ENCODE assay signal across 18 cellular contexts in the genomic region with DNA sequence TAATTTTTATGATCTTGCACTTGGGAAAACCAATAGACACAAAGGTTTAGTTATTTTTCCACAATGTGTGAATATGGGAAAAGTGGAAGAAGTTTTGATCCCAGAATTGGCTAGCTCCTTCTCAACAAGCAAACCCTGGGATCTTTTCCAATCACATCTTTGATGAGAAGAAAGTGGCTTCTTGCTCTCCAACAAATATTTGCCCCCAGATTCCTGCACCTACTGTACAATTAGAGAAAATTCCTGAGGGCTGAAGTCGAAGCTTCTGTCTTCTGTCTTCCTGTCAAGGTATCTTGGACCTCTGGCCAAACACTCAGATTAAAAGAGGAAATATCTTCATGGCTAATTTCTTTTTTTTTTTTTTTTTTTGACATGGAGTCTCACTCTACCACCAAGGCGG.
DNase-seq lines count a peak whose midpoint lies in the region; ATAC-seq and TF ChIP-seq lines count a peak whose summit lies in the region.
"Had no signal": no experiment of that assay in that cellular context is flagged by ENCODE, and none has a peak within 500 bp of the region (broad histone marks: within the 10 kb centered on the region; RNA-seq: fewer than 3 reads in every experiment).

No MANE protein-coding gene starts in this region.

- DNase-seq in AG04450 (ENCODE audit: low read depth, low spot score) (no peak), SK-N-SH (no peak), fibroblast of villous mesenchyme (ENCODE audit: low read depth) (peak; percentile 58), prostate gland (ENCODE audit: low spot score) (no peak), NCI-H1092 (lab: John Stamatoyannopoulos, UW) (no peak)
- no peak for DNase-seq in effector CD4-positive, alpha-beta T cell
- DNase-seq in activated CD8-positive, alpha-beta memory T cell treated with anti-CD3 and anti-CD28 coated beads, Interleukin-2, amount 10 ng/mL, durations not matched to agents 7 days and 5 days: no peak
- DNase-seq: activated CD8-positive, alpha-beta T cell treated with anti-CD3 and anti-CD28 coated beads for 36 hours; amniotic stem cell; CD8-positive, alpha-beta T cell; erythroblast; kidney glomerular epithelial cell; NCI-H2029 treated with DMSO at 0.1 percent for 48 hours; NCI-H526 treated with DMSO at 0.1 percent for 48 hours; SW 1271; testis had no signal

- H3K79me2 ChIP-seq in SK-N-SH (ENCODE audit: insufficient read depth): no peaks in the 10 kb centered on the region

- no peak for ATAC-seq in HG03469 (IDR thresholded peaks at IDR 0.05; ENCODE audit: unreplicated experiment)
- no peak for ATAC-seq in activated CD8-positive, alpha-beta memory T cell treated with anti-CD3 and anti-CD28 coated beads, Interleukin-2, amount 10 ng/mL, durations not matched to agents 7 days and 5 days
- ATAC-seq: activated CD8-positive, alpha-beta T cell treated with anti-CD3 and anti-CD28 coated beads for 36 hours; CD8-positive, alpha-beta T cell had no signal

- H3K27ac Mint-ChIP-seq in activated CD8-positive, alpha-beta memory T cell treated with anti-CD3 and anti-CD28 coated beads, Interleukin-2, amount 10 ng/mL, durations not matched to agents 7 days and 5 days: no peak overlapping the region
- H3K27ac Mint-ChIP-seq: activated CD8-positive, alpha-beta T cell treated with anti-CD3 and anti-CD28 coated beads for 36 hours; activated T-helper 2 cell treated with anti-CD3 and anti-CD28 coated beads, Interferon-gamma antibody, Interleukin-2, Interleukin-4, amounts not matched to agents 10 μg/mL and 5 μg/mL and 100 μg/mL, durations not matched to agents 14 hours and 24 hours and 36 hours; CD8-positive, alpha-beta T cell had no signal

- no peaks in the 10 kb centered on the region for H3K4me1 Mint-ChIP-seq in activated CD8-positive, alpha-beta memory T cell treated with anti-CD3 and anti-CD28 coated beads, Interleukin-2, amount 10 ng/mL, durations not matched to agents 7 days and 5 days

- TF ChIP-seq CTCF in AG04450 (IDR thresholded peaks at IDR 0.05; ENCODE audit: low read depth, low read length) (no peak), SK-N-SH (IDR thresholded peaks at IDR 0.05) (no peak), fibroblast of villous mesenchyme (IDR thresholded peaks at IDR 0.05; ENCODE audit: insufficient read depth, low read depth, low read length) (no peak), prostate gland (IDR thresholded peaks at IDR 0.05) (no peak)

- no peak for TF ChIP-seq RAD21 in SK-N-SH (IDR thresholded peaks at IDR 0.05; ENCODE audit: low read length)

- H3K9me2 ChIP-seq in SK-N-SH: no peaks in the 10 kb centered on the region

- H3K27me3 ChIP-seq in AG04450 (ENCODE audit: control insufficient read depth, insufficient read depth, low read length) (no peaks in the 10 kb centered on the region), SK-N-SH (ENCODE audit: insufficient read depth) (no peaks in the 10 kb centered on the region), prostate gland (replicated peaks; ENCODE audit: insufficient read depth) (no peaks in the 10 kb centered on the region)
- H3K27me3 ChIP-seq: testis had no signal

- H3F3A ChIP-seq in SK-N-SH (replicated peaks; ENCODE audit: insufficient read depth): peaks cover 10% of the 10 kb centered on the region

- CTCF ChIA-PET in AG04450 (lab: Charles Lee): interaction anchor here (1.4 kb wide), 1 partner anchor 174 kb away, joined by 5 read pairs; no protein-coding TSS in a partner anchor
- CTCF ChIA-PET in SK-N-SH (lab: Yijun Ruan, JAX): no interaction called here
- CTCF ChIA-PET in activated CD8-positive, alpha-beta memory T cell treated with anti-CD3 and anti-CD28 coated beads, Interleukin-2, amount 10 ng/mL, durations not matched to agents 7 days and 5 days (lab: Charles Lee): no interaction called here

- WGBS in SK-N-SH (ENCODE audit: low lambda C conversion rate): 61% methylated on average over 2 of the region's 2 CpGs
- WGBS in prostate gland: 41% methylated on average over 2 of the region's 2 CpGs

- H3K4me3 ChIP-seq in AG04450 (ENCODE audit: low read depth, low read length) (no peak overlapping the region), SK-N-SH (ENCODE audit: low read depth in 2 of 2, low read length in 1 of 2) (no peak overlapping the region), fibroblast of villous mesenchyme (ENCODE audit: low read depth, low read length) (no peak overlapping the region), prostate gland (no peak overlapping the region)
- H3K4me3 ChIP-seq: testis had no signal

- no peak for TF ChIP-seq POLR2A in prostate gland (IDR thresholded peaks at IDR 0.05)

- H3K36me3 ChIP-seq in SK-N-SH (replicated peaks in 1 of 2; ENCODE audit: control insufficient read depth in 1 of 2, insufficient read depth in 2 of 2, low read length in 1 of 2) (no peaks in the 10 kb centered on the region), prostate gland (no peaks in the 10 kb centered on the region)

- H3K9me3 ChIP-seq in AG04450 (ENCODE audit: control insufficient read depth, insufficient read depth, low read length) (no peaks in the 10 kb centered on the region; the same call in 1 of the 2 replicates), SK-N-SH (no peaks in the 10 kb centered on the region), prostate gland (no peaks in the 10 kb centered on the region)
- H3K9me3 ChIP-seq: testis had no signal

- peak; percentile 23 to 56; a peak in 1 of 4 replicates for TF ChIP-seq EP300 in SK-N-SH (IDR thresholded peaks at IDR 0.05; ENCODE audit: borderline replicate concordance in 1 of 2, low read depth in 1 of 2, low read length in 1 of 2)

- intact Hi-C loops in prostate gland (cut with DNase I): loop anchor here (5.0 kb wide), 3 partner anchors 68 to 178 kb away; partner anchors contain the start of gene ERRFI1

- no peak overlapping the region for H3K4me3 Mint-ChIP-seq in activated CD8-positive, alpha-beta memory T cell treated with anti-CD3 and anti-CD28 coated beads, Interleukin-2, amount 10 ng/mL, durations not matched to agents 7 days and 5 days
- H3K4me3 Mint-ChIP-seq: activated CD8-positive, alpha-beta T cell treated with anti-CD3 and anti-CD28 coated beads for 36 hours; CD8-positive, alpha-beta T cell had no signal

- no peaks in the 10 kb centered on the region for H3K27me3 Mint-ChIP-seq in activated CD8-positive, alpha-beta memory T cell treated with anti-CD3 and anti-CD28 coated beads, Interleukin-2, amount 10 ng/mL, durations not matched to agents 7 days and 5 days

- H3K9me3 Mint-ChIP-seq in activated CD8-positive, alpha-beta memory T cell treated with anti-CD3 and anti-CD28 coated beads, Interleukin-2, amount 10 ng/mL, durations not matched to agents 7 days and 5 days (ENCODE audit: low read depth): no peaks in the 10 kb centered on the region
- H3K9me3 Mint-ChIP-seq: activated CD8-positive, alpha-beta T cell treated with anti-CD3 and anti-CD28 coated beads for 36 hours; activated T-helper 2 cell treated with anti-CD3 and anti-CD28 coated beads, Interferon-gamma antibody, Interleukin-2, Interleukin-4, amounts not matched to agents 10 μg/mL and 5 μg/mL and 100 μg/mL, durations not matched to agents 14 hours and 24 hours and 36 hours; CD8-positive, alpha-beta T cell had no signal

- H4K20me1 ChIP-seq in SK-N-SH (ENCODE audit: insufficient read depth): no peaks in the 10 kb centered on the region

- H3K27ac ChIP-seq in AG04450 (ENCODE audit: low read depth, low read length) (peak overlapping the region; percentile 21), SK-N-SH (ENCODE audit: low read depth in 2 of 2, low read length in 1 of 2) (peak overlapping the region; percentile 26 to 64; a peak in 2 of 4 replicates), prostate gland (peak overlapping the region; percentile 85 to 88)

- no peaks in the 10 kb centered on the region for H3K36me3 Mint-ChIP-seq in activated CD8-positive, alpha-beta memory T cell treated with anti-CD3 and anti-CD28 coated beads, Interleukin-2, amount 10 ng/mL, durations not matched to agents 7 days and 5 days
- H3K36me3 Mint-ChIP-seq: CD8-positive, alpha-beta T cell had no signal

- H2AFZ ChIP-seq in SK-N-SH (ENCODE audit: low read depth): peak overlapping the region; percentile 29; the same call in 1 of the 2 replicates

- peaks cover 3 to 5% of the 10 kb centered on the region in 2 experiments; a peak in 2 of 4 replicates for H3K4me1 ChIP-seq in SK-N-SH (ENCODE audit: control insufficient read depth in 1 of 2, insufficient read depth in 2 of 2, low read depth in 1 of 2, low read length in 1 of 2)
- H3K4me1 ChIP-seq in prostate gland (replicated peaks): peaks cover 15% of the 10 kb centered on the region

- no peak overlapping the region for H3K9ac ChIP-seq in SK-N-SH

- POLR2A ChIA-PET in AG04450 (lab: Yijun Ruan, JAX) (interaction anchor here (0.7 to 1.1 kb wide), 3 partner anchors 40 to 142 kb away, joined by 3 to 6 read pairs (median 3); no protein-coding TSS in a partner anchor), SK-N-SH (lab: Yijun Ruan, JAX) (no interaction called here)

- no peak overlapping the region for H3K4me2 ChIP-seq in SK-N-SH

TF ChIP-seq in SK-N-SH, 30 proteins besides CTCF, POLR2A, EP300 and RAD21 (continues in another document):
- TF ChIP-seq TCF12 (IDR thresholded peaks at IDR 0.05) (peak; percentile 87), NRF1 (IDR thresholded peaks at IDR 0.05; ENCODE audit: low read depth, low read length) (no peak), NFIC (IDR thresholded peaks at IDR 0.05; ENCODE audit: borderline replicate concordance) (no peak), FOXJ3 (CRISPR knock-in tag; IDR thresholded peaks at IDR 0.05) (no peak), CHD2 (IDR thresholded peaks at IDR 0.05; ENCODE audit: low read length, partially characterized antibody) (no peak), RCOR1 (IDR thresholded peaks at IDR 0.05; ENCODE audit: low read length) (no peak), RFX5 (IDR thresholded peaks at IDR 0.05; ENCODE audit: low read length) (no peak)
- TF ChIP-seq, protein P1, sequence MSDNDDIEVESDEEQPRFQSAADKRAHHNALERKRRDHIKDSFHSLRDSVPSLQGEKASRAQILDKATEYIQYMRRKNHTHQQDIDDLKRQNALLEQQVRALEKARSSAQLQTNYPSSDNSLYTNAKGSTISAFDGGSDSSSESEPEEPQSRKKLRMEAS (IDR thresholded peaks at IDR 0.05; ENCODE audit: low read depth): no peak
- TF ChIP-seq, protein P2, sequence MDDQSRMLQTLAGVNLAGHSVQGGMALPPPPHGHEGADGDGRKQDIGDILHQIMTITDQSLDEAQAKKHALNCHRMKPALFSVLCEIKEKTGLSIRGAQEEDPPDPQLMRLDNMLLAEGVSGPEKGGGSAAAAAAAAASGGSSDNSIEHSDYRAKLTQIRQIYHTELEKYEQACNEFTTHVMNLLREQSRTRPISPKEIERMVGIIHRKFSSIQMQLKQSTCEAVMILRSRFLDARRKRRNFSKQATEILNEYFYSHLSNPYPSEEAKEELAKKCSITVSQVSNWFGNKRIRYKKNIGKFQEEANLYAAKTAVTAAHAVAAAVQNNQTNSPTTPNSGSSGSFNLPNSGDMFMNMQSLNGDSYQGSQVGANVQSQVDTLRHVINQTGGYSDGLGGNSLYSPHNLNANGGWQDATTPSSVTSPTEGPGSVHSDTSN (IDR thresholded peaks at IDR 0.05): peak; percentile 44

Comparison
In these comparisons a context has a peak if more than half of its experiments do, and no peak if none do; other contexts are left out.
1. H3K27ac ChIP-seq: peak in every context shown above with its lines; median percentile 86 in prostate gland; 45 in SK-N-SH; 21 in AG04450.